ENCODE assay signal across 8 cellular contexts in genomic region chr5:14153932-14154646, GRCh38. TPM values are rescaled to one million over a fixed set of nuclear protein-coding genes. Genes with fewer than 3 reads are reported as not detected.
A peak's percentile ranks its signal among the peaks of the same experiment; 100 is the strongest.
DNase-seq lines count a peak whose midpoint lies in the region; ATAC-seq and TF ChIP-seq lines count a peak whose summit lies in the region.

No MANE protein-coding gene starts in this region.

- no peaks in the 10 kb centered on the region for H3K27me3 ChIP-seq in A673 (replicated peaks; ENCODE audit: insufficient read depth, low read depth, low read length, poor library complexity)

- POLR2A ChIA-PET in A673 (lab: Charles Lee; ENCODE audit: low non-redundant PET): no interaction called here

- intact Hi-C loops in A673 (cut with micrococcal nuclease; ENCODE audit: unreplicated experiment): no loop called here

- DNase-seq in hypothalamus (lab: John Stamatoyannopoulos, UW) (peak in 26 of 51 donors; percentile 15 to 68 (median 31)), smooth muscle cell of the brain vasculature (ENCODE audit: low read depth, low spot score) (peak; percentile 55), A673 (ENCODE audit: low spot score) (no peak), NCI-H524 (lab: John Stamatoyannopoulos, UW) (no peak), NCI-H146 (lab: John Stamatoyannopoulos, UW) (no peak)

- H3K27ac ChIP-seq in VCaP (peak overlapping the region; percentile 74), A673 (ENCODE audit: low read depth, low read length, poor library complexity, severe bottlenecking) (no peak overlapping the region)

- H3K4me1 ChIP-seq in ES-I3 (ENCODE audit: insufficient read depth, low read length): peaks cover 58% of the 10 kb centered on the region
- peaks cover 55% of the 10 kb centered on the region for H3K4me1 ChIP-seq in A673 (ENCODE audit: insufficient read depth, low read length, poor library complexity, severe bottlenecking)

- no peak overlapping the region for H3K4me3 ChIP-seq in A673 (ENCODE audit: low read depth, low read length, poor library complexity, severe bottlenecking)

- no peak for TF ChIP-seq CTCF in VCaP (conservative IDR thresholded peaks at IDR 0.05)
- no peak for TF ChIP-seq CTCF in A673 (conservative IDR thresholded peaks at IDR 0.05; ENCODE audit: low read depth, low read length)

- H3K36me3 ChIP-seq in ES-I3 (ENCODE audit: insufficient read depth, low read length): no peaks in the 10 kb centered on the region
- no peaks in the 10 kb centered on the region for H3K36me3 ChIP-seq in A673 (ENCODE audit: insufficient read depth, low read length, poor library complexity, severe bottlenecking)

- BruUV-seq in A673 (replicated peaks; lab: Mats Ljungman, UMichigan): no TSS peak

- H3K9ac ChIP-seq in ES-I3 (ENCODE audit: low read depth, low read length): peak overlapping the region; percentile 23; the same call in 1 of the 2 replicates

- CTCF ChIA-PET in A673 (lab: Charles Lee): no interaction called here

- H3K9me3 ChIP-seq in ES-I3 (ENCODE audit: control insufficient read depth, insufficient read depth, low read length) (no peaks in the 10 kb centered on the region), A673 (ENCODE audit: low read depth, low read length, poor library complexity, severe bottlenecking) (no peaks in the 10 kb centered on the region)

- ATAC-seq in HG02884 (IDR thresholded peaks at IDR 0.05; ENCODE audit: unreplicated experiment): peak; percentile 32

RNA-seq across cellular contexts. Expression of gene TRIO, which starts 10.9 kb away (rescaled TPM):
- total RNA-seq in A673 (2021): 99.8 and 105 TPM in 2 replicates

Comparison
In these comparisons a context has a peak if more than half of its experiments do, and no peak if none do; other contexts are left out.
1. DNase-seq: peak in hypothalamus (26 of 51) and smooth muscle cell of the brain vasculature (single experiment); none in A673 (single experiment), NCI-H524 (0 of 2) and NCI-H146 (single experiment).